ENCODE assay signal across 10 cellular contexts in genomic region chr19:41366089-41366488, GRCh38. TPM values are rescaled to one million over a fixed set of nuclear protein-coding genes. Genes with fewer than 3 reads are reported as not detected.
DNase-seq lines count a peak whose midpoint lies in the region; ATAC-seq and TF ChIP-seq lines count a peak whose summit lies in the region.
"Had no signal": no experiment of that assay in that cellular context is flagged by ENCODE, and none has a peak within 500 bp of the region (broad histone marks: within the 10 kb centered on the region; RNA-seq: fewer than 3 reads in every experiment).

No MANE protein-coding gene starts in this region.

- H3K4me1 ChIP-seq in right cardiac atrium (ENCODE audit: control insufficient read depth, insufficient read depth, low read length): peaks cover 7% of the 10 kb centered on the region
- peaks cover 22% of the 10 kb centered on the region for H3K4me1 ChIP-seq in OCI-LY1 (ENCODE audit: insufficient read depth, low read length, severe bottlenecking)

- no peak overlapping the region for H3K4me2 ChIP-seq in OCI-LY1 (ENCODE audit: low read length)

- H3K9me3 ChIP-seq in right cardiac atrium (ENCODE audit: control insufficient read depth, low read length) (no peaks in the 10 kb centered on the region), OCI-LY1 (ENCODE audit: low read length) (no peaks in the 10 kb centered on the region)
- H3K9me3 ChIP-seq: gastroesophageal sphincter, testis had no signal

- peak in 2 of 3 donors; percentile 10 to 14 for DNase-seq in right cardiac atrium
- DNase-seq in left ventricle myocardium superior: no peak
- DNase-seq in erythroblast (lab: John Stamatoyannopoulos, UW): peak; percentile 45 to 63
- DNase-seq in NCI-H524 treated with DMSO at 0.1 percent for 48 hours (lab: John Stamatoyannopoulos, UW): no peak
- DNase-seq in NCI-H69 (lab: John Stamatoyannopoulos, UW): no peak
- DNase-seq: testis had no signal

- no peaks in the 10 kb centered on the region for H3F3A ChIP-seq in OCI-LY1 (ENCODE audit: insufficient read depth, low read length)

- H2AFZ ChIP-seq in OCI-LY1 (ENCODE audit: low read length): no peak overlapping the region

- intact Hi-C loops in right cardiac atrium (cut with DNase I): no loop called here
- intact Hi-C loops in left ventricle myocardium superior (cut with micrococcal nuclease): no loop called here

- H3K4me3 ChIP-seq in right cardiac atrium (ENCODE audit: low read length) (no peak overlapping the region), OCI-LY1 (ENCODE audit: low read depth, low read length, poor library complexity, severe bottlenecking) (no peak overlapping the region)
- H3K4me3 ChIP-seq: gastroesophageal sphincter, testis had no signal

- H3K9me2 ChIP-seq in OCI-LY1 (ENCODE audit: low read depth, low read length): no peaks in the 10 kb centered on the region

- H3K27ac ChIP-seq in right cardiac atrium (ENCODE audit: low read length): no peak overlapping the region
- H3K27ac ChIP-seq in OCI-LY1 (ENCODE audit: low read depth, low read length, poor library complexity, severe bottlenecking): no peak overlapping the region
- H3K27ac ChIP-seq: gastroesophageal sphincter, testis had no signal

- no peak for TF ChIP-seq POLR2A in erythroblast (IDR thresholded peaks at IDR 0.05; ENCODE audit: low read length)

- 95% methylated on average over 1 of the region's 1 CpG for WGBS in right cardiac atrium

- no peaks in the 10 kb centered on the region for H3K36me3 ChIP-seq in OCI-LY1 (ENCODE audit: insufficient read depth, low read length)

- no peaks in the 10 kb centered on the region for H4K20me1 ChIP-seq in OCI-LY1 (ENCODE audit: insufficient read depth, low read length)

- ATAC-seq in right cardiac atrium: no peak
- ATAC-seq in left ventricle myocardium superior: no peak
- no peak for ATAC-seq in HG03378 (IDR thresholded peaks at IDR 0.05; ENCODE audit: unreplicated experiment)
- no peak for ATAC-seq in HG02623 (IDR thresholded peaks at IDR 0.05; ENCODE audit: unreplicated experiment)
- ATAC-seq: gastroesophageal sphincter had no signal

- no peaks in the 10 kb centered on the region for H3K27me3 ChIP-seq in right cardiac atrium (ENCODE audit: control insufficient read depth, insufficient read depth)
- no peaks in the 10 kb centered on the region for H3K27me3 ChIP-seq in OCI-LY1 (ENCODE audit: insufficient read depth, low read length)
- H3K27me3 ChIP-seq: gastroesophageal sphincter, testis had no signal

- no peak overlapping the region for H3K9ac ChIP-seq in OCI-LY1 (ENCODE audit: low read length)

- peak; percentile 24 for TF ChIP-seq CTCF in OCI-LY1 (IDR thresholded peaks at IDR 0.05; ENCODE audit: low read length)

- H3K79me2 ChIP-seq in OCI-LY1 (ENCODE audit: insufficient read depth, low read length): peaks cover 5% of the 10 kb centered on the region; the same call in 1 of the 2 replicates

RNA-seq across cellular contexts. Expression of gene B9D2, which starts 2.1 kb away (rescaled TPM):
- 1 to 10 TPM; 3.3 to 3.8 (median 3.5) TPM for total RNA-seq in right cardiac atrium
- polyA plus RNA-seq in right cardiac atrium: 5.1 TPM
- total RNA-seq in left ventricle myocardium superior: 3.7 TPM

RNA-seq across cellular contexts. Expression of gene TMEM91, which starts 10.2 kb away (rescaled TPM):
- total RNA-seq in right cardiac atrium: 1 to 10 TPM; 4.6 to 6.7 (median 5.8) TPM
- 8.5 TPM for polyA plus RNA-seq in right cardiac atrium
- total RNA-seq in left ventricle myocardium superior: 3.6 TPM

RNA-seq across cellular contexts. Expression of gene TGFB1, which starts 12.4 kb away (rescaled TPM):
- total RNA-seq in right cardiac atrium (10 to 100 TPM; 27.0 to 39.3 (median 33.3) TPM), left ventricle myocardium superior (13.2 TPM)
- 23.9 TPM for polyA plus RNA-seq in right cardiac atrium

RNA-seq across cellular contexts. Expression of gene EXOSC5, which starts 31.1 kb away (rescaled TPM):
- total RNA-seq in right cardiac atrium (10 to 100 TPM in 2 of 4 donors, 1 to 10 TPM in 2; 8.6 to 12.6 (median 10.8) TPM), left ventricle myocardium superior (14.4 TPM)
- polyA plus RNA-seq in right cardiac atrium: 12.2 TPM

RNA-seq across cellular contexts. Expression of gene BCKDHA, which starts 31.5 kb away (rescaled TPM):
- total RNA-seq in right cardiac atrium: 10 to 100 TPM; 21.0 to 36.1 (median 33.0) TPM
- polyA plus RNA-seq in right cardiac atrium: 50.4 TPM
- total RNA-seq in left ventricle myocardium superior: 49.2 TPM

Comparison
In these comparisons a context has a peak if more than half of its experiments do, and no peak if none do; other contexts are left out.
1. DNase-seq: peak in right cardiac atrium (2 of 3) and erythroblast (2 of 2); none in left ventricle myocardium superior (single experiment), NCI-H524 treated with DMSO at 0.1 percent for 48 hours (single experiment) and NCI-H69 (single experiment).